Comparison of ENCODE assay signal across 8 cellular contexts in the genomic region with DNA sequence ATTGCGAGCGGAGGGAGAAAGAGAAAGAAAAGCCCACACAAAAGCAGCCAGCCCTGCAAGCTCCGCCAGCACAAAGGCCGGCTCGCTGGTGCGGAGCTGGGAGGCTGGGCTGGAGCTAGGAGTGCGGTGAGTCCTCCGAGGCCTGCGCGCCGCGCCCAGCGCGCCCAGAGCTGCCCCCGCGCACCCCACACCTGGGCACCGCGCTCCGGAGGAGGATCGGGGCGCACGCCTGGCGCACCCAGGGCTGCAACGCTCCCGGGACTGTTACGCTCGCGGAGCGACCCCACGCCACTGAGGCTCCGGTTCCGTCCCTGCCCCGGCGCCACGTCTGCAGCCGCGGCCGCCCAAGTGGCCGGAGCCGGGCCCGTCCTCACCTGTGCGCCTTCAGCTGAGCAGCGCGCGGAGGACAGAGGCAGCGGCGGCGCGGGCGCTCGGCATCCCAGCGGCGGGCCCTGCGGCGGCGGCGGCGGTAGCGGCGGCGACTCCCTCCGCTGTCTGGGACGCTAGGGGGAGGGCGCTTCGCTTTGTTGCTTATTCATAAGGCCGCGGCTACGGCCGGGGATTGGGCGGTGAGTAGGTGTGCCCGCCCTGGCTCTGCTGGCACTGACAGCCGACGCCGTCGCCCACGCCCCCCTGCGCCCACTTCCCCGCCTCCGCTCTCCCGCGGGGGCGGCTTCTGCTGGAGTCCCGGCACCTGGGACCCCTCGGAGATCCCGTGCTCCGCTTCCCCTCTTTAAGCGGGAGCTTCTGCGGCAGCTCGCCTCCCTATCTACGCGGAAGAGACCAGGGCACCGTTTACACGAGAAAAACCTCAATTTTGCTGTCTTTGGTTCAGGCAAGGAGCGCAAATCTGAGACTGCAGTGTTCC. TPM values are rescaled to one million over a fixed set of nuclear protein-coding genes. Genes with fewer than 3 reads are reported as not detected.
DNase-seq lines count a peak whose midpoint lies in the region; ATAC-seq and TF ChIP-seq lines count a peak whose summit lies in the region.

A gene with protein sequence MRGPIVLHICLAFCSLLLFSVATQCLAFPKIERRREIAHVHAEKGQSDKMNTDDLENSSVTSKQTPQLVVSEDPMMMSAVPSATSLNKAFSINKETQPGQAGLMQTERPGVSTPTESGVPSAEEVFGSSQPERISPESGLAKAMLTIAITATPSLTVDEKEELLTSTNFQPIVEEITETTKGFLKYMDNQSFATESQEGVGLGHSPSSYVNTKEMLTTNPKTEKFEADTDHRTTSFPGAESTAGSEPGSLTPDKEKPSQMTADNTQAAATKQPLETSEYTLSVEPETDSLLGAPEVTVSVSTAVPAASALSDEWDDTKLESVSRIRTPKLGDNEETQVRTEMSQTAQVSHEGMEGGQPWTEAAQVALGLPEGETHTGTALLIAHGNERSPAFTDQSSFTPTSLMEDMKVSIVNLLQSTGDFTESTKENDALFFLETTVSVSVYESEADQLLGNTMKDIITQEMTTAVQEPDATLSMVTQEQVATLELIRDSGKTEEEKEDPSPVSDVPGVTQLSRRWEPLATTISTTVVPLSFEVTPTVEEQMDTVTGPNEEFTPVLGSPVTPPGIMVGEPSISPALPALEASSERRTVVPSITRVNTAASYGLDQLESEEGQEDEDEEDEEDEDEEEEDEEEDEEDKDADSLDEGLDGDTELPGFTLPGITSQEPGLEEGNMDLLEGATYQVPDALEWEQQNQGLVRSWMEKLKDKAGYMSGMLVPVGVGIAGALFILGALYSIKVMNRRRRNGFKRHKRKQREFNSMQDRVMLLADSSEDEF (minus strand): TSS at position 513 of the 868 bp plus-strand sequence. CDS start 12,855 bp downstream, outside the sequence.

- H3K4me1 ChIP-seq in adrenal gland (replicated peaks in 1 of 2) = peaks cover 7 to 8% of the 10 kb centered on the region in 2 donors
- H3K4me1 ChIP-seq in upper lobe of left lung = peaks cover 6 to 26% (median 13%) of the 10 kb centered on the region in 4 donors

- intact Hi-C loops in adrenal gland (cut with DNase I) = no loop called here
- intact Hi-C loops in left cardiac atrium (cut with DNase I) = no loop called here
- intact Hi-C loops in posterior cingulate gyrus (cut with DNase I) = no loop called here

- H3K27me3 ChIP-seq in GM06990 (replicated peaks; ENCODE audit: control insufficient read depth, insufficient read depth, low read length) (no peaks in the 10 kb centered on the region; the same call in 1 of the 2 replicates), adrenal gland (no peaks in the 10 kb centered on the region), upper lobe of left lung (no peaks in the 10 kb centered on the region)

- WGBS in adrenal gland, 4 donors = 0 to 1% (median 1%) methylated on average over 6 to 94 of the region's 94 CpGs
- WGBS in upper lobe of left lung, 2 donors = 1% methylated on average over 15 to 54 of the region's 94 CpGs

- H3K36me3 ChIP-seq in GM06990 (ENCODE audit: control insufficient read depth, insufficient read depth, low read length) = no peaks in the 10 kb centered on the region
- H3K36me3 ChIP-seq in adrenal gland (replicated peaks in 1 of 2) = no peaks in the 10 kb centered on the region
- H3K36me3 ChIP-seq in upper lobe of left lung = no peaks in the 10 kb centered on the region

- H3K9me3 ChIP-seq in adrenal gland (replicated peaks in 1 of 3) (no peaks in the 10 kb centered on the region), upper lobe of left lung (no peaks in the 10 kb centered on the region)

- TF ChIP-seq POLR2A in adrenal gland (IDR thresholded peaks at IDR 0.05) (peak in 1 of 2 donors; percentile 96), upper lobe of left lung (IDR thresholded peaks at IDR 0.05) (peak in 2 of 4 donors; percentile 32 to 50)

- DNase-seq in GM06990 (ENCODE audit: extremely low read depth, insufficient read length) = peak; percentile 62
- DNase-seq in NCI-H1105 (lab: John Stamatoyannopoulos, UW) = peak; percentile 82
- DNase-seq in SW480 (ENCODE audit: low spot score) = peak; percentile 74
- DNase-seq in adrenal gland = peak; percentile 85 to 92 (median 90)
- peak; percentile 90 for DNase-seq in left cardiac atrium
- DNase-seq in posterior cingulate gyrus = peak; percentile 66 to 97 (median 85)
- DNase-seq in upper lobe of left lung = peak; percentile 85 to 93

- peak within 1 kb of the TSS in 3 of 5 donors; percentile 72 to 83 (median 75) for H3K27ac ChIP-seq in adrenal gland
- peak within 1 kb of the TSS in 2 of 4 donors; percentile 6 to 51 for H3K27ac ChIP-seq in upper lobe of left lung

- TF ChIP-seq CTCF in GM06990 (IDR thresholded peaks at IDR 0.05; ENCODE audit: insufficient read depth, low read length, poor library complexity, severe bottlenecking) (no peak), adrenal gland (IDR thresholded peaks at IDR 0.05) (peak in 2 of 6 experiments; percentile 29 to 30), upper lobe of left lung (IDR thresholded peaks at IDR 0.05) (peak in 2 of 6 experiments; percentile 27 to 32)

- H3K4me3 ChIP-seq in GM06990 (replicated peaks; ENCODE audit: low read depth, low read length) = peak within 1 kb of the TSS; percentile 61
- peak within 1 kb of the TSS; percentile 36 to 99 (median 80) for H3K4me3 ChIP-seq in adrenal gland
- peak within 1 kb of the TSS; percentile 66 to 97 (median 77) for H3K4me3 ChIP-seq in upper lobe of left lung

- ATAC-seq in HG02610 (IDR thresholded peaks at IDR 0.05; ENCODE audit: unreplicated experiment) = peak; percentile 96
- ATAC-seq in left cardiac atrium = peak; percentile 98 to 99
- ATAC-seq in upper lobe of left lung (ENCODE audit: low FRiP score in 2 of 2) = peak; percentile 91 to 98

- TF ChIP-seq EP300 in upper lobe of left lung (IDR thresholded peaks at IDR 0.05) = no peak

RNA-seq across cellular contexts. Expression of the gene that starts here (rescaled TPM):
- total RNA-seq in adrenal gland (10 to 100 TPM in 3 of 8 donors, 1 to 10 TPM in 5; 6.1 to 23.2 (median 9.3) TPM), left cardiac atrium (10 to 100 TPM in 1 of 2 donors, 1 to 10 TPM in 1; 6.4 to 15.8 TPM), upper lobe of left lung (1 to 10 TPM; 1.0 to 6.2 (median 2.3) TPM)
- 1 to 10 TPM; 1.1 to 8.1 (median 1.4) TPM for polyA plus RNA-seq in adrenal gland
